21 cellular contexts compared by ENCODE assay signal in the genomic region with DNA sequence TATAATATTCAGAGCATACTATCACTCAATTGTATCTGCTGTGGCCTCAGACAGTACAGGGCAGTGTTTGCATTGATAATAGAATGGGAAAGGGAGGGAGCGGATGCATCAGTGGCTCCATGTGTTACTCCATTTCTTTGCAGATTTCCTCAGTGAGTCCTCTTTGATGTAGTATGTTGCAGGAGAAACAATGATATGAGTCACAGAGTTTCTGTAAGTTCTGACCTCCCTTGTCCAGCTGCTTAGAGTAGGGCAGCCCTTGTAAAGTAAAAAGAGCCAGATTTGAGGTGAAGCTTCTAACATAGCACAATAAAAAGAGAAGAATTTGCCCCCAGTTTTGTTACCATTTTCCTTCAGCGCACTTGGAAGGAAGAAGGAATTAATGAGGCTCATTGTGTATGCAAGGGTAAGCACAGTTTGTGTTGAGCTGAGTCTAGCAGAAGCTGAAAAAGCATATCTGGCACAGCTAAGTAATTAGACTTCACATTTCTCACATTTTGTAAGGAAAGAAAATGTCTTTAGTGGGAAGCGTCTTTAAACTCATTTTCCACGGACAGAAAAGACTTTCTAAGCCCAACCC.
DNase-seq lines count a peak whose midpoint lies in the region; ATAC-seq and TF ChIP-seq lines count a peak whose summit lies in the region.
"Had no signal": no experiment of that assay in that cellular context is flagged by ENCODE, and none has a peak within 500 bp of the region (broad histone marks: within the 10 kb centered on the region; RNA-seq: fewer than 3 reads in every experiment).

No MANE protein-coding gene starts in this region.

- peak; percentile 50 for DNase-seq in HT1080 (ENCODE audit: low read depth)
- peak; percentile 24 to 52 for DNase-seq in foreskin fibroblast
- DNase-seq in putamen (ENCODE audit: low spot score): peak; percentile 57
- no peak for DNase-seq in stimulated activated CD4-positive, alpha-beta T cell treated with anti-CD3 and anti-CD28 coated beads, Interleukin-1b, Interleukin-23, amount 100 ng/mL, for 48 hours
- no peak for DNase-seq in suprapubic skin (ENCODE audit: low spot score in 2 of 2)
- no peak for DNase-seq in activated naive CD8-positive, alpha-beta T cell treated with anti-CD3 and anti-CD28 coated beads for 36 hours
- DNase-seq: left lung; mucosa of descending colon; NCI-H1436; NCI-H748 treated with DMSO at 0.1 percent for 48 hours; Right ventricle myocardium superior; stimulated activated naive CD8-positive, alpha-beta T cell treated with anti-CD3 and anti-CD28 coated beads, Interleukin-15, Interleukin-2, amounts not matched to agents 100 U/mL and 50 U/mL, for 24 hours; transverse colon had no signal

- H3K9me3 Mint-ChIP-seq in brain: peaks cover 0 to 10% (median 3%) of the 10 kb centered on the region in 5 experiments
- H3K9me3 Mint-ChIP-seq in activated naive CD8-positive, alpha-beta T cell treated with anti-CD3 and anti-CD28 coated beads for 36 hours: peaks cover 2% of the 10 kb centered on the region
- H3K9me3 Mint-ChIP-seq: activated naive CD4-positive, alpha-beta T cell treated with anti-CD3 and anti-CD28 coated beads, Interleukin-2, amount 50 U/mL, for 24 hours; activated T-helper 1 cell treated with anti-CD3 and anti-CD28 coated beads, Interleukin-12 subunit alpha, Interleukin-12 subunit beta, Interleukin-2, Interleukin-4 antibody, amounts not matched to agents 30 ng/mL and 10 ng/mL and 1 ng/mL, durations not matched to agents 14 hours and 24 hours and 36 hours had no signal

- H3K36me3 Mint-ChIP-seq in brain: no peaks in the 10 kb centered on the region
- no peaks in the 10 kb centered on the region for H3K36me3 Mint-ChIP-seq in activated naive CD8-positive, alpha-beta T cell treated with anti-CD3 and anti-CD28 coated beads for 36 hours
- H3K36me3 Mint-ChIP-seq: activated naive CD4-positive, alpha-beta T cell treated with anti-CD3 and anti-CD28 coated beads, Interleukin-2, amount 50 U/mL, for 24 hours had no signal

- H3K4me1 ChIP-seq in suprapubic skin: no peaks in the 10 kb centered on the region
- H3K4me1 ChIP-seq: left lung, transverse colon had no signal

- peaks cover 18% of the 10 kb centered on the region for H3K4me1 Mint-ChIP-seq in brain
- no peaks in the 10 kb centered on the region for H3K4me1 Mint-ChIP-seq in activated naive CD8-positive, alpha-beta T cell treated with anti-CD3 and anti-CD28 coated beads for 36 hours
- H3K4me1 Mint-ChIP-seq: activated naive CD4-positive, alpha-beta T cell treated with anti-CD3 and anti-CD28 coated beads, Interleukin-2, amount 50 U/mL, for 24 hours had no signal

- H3K27ac Mint-ChIP-seq in brain: peak overlapping the region in 4 of 5 experiments; percentile 52 to 86 (median 69)
- no peak overlapping the region for H3K27ac Mint-ChIP-seq in activated naive CD8-positive, alpha-beta T cell treated with anti-CD3 and anti-CD28 coated beads for 36 hours
- H3K27ac Mint-ChIP-seq: activated naive CD4-positive, alpha-beta T cell treated with anti-CD3 and anti-CD28 coated beads, Interleukin-2, amount 50 U/mL, for 24 hours; activated T-helper 1 cell treated with anti-CD3 and anti-CD28 coated beads, Interleukin-12 subunit alpha, Interleukin-12 subunit beta, Interleukin-2, Interleukin-4 antibody, amounts not matched to agents 30 ng/mL and 10 ng/mL and 1 ng/mL, durations not matched to agents 14 hours and 24 hours and 36 hours; progenitor cell of endocrine pancreas had no signal

- no peak overlapping the region for H3K27ac ChIP-seq in suprapubic skin
- H3K27ac ChIP-seq: epithelial cell of prostate, left lung, skin epidermis, transverse colon had no signal

- TF ChIP-seq CTCF in brain (conservative IDR thresholded peaks at IDR 0.05) (no peak), foreskin fibroblast (IDR thresholded peaks at IDR 0.05; ENCODE audit: low read depth, low read length) (no peak), suprapubic skin (IDR thresholded peaks at IDR 0.05) (no peak)

- no peak for ATAC-seq in GM18498 (IDR thresholded peaks at IDR 0.05; ENCODE audit: unreplicated experiment)
- ATAC-seq: HepG2; left lung; mucosa of descending colon; stimulated activated naive CD8-positive, alpha-beta T cell treated with anti-CD3 and anti-CD28 coated beads, Interleukin-15, Interleukin-2, amounts not matched to agents 100 U/mL and 50 U/mL, for 24 hours had no signal

- no peak for TF ChIP-seq POLR2A in suprapubic skin (IDR thresholded peaks at IDR 0.05)

- peak overlapping the region in 2 of 5 experiments; percentile 6 to 70 for H3K4me3 Mint-ChIP-seq in brain
- no peak overlapping the region for H3K4me3 Mint-ChIP-seq in activated naive CD8-positive, alpha-beta T cell treated with anti-CD3 and anti-CD28 coated beads for 36 hours
- H3K4me3 Mint-ChIP-seq: activated naive CD4-positive, alpha-beta T cell treated with anti-CD3 and anti-CD28 coated beads, Interleukin-2, amount 50 U/mL, for 24 hours; activated T-helper 1 cell treated with anti-CD3 and anti-CD28 coated beads, Interleukin-12 subunit alpha, Interleukin-12 subunit beta, Interleukin-2, Interleukin-4 antibody, amounts not matched to agents 30 ng/mL and 10 ng/mL and 1 ng/mL, durations not matched to agents 14 hours and 24 hours and 36 hours had no signal

- WGBS in suprapubic skin: 84% methylated on average over 4 of the region's 4 CpGs

- no peak for TF ChIP-seq EP300 in suprapubic skin (IDR thresholded peaks at IDR 0.05)

- no peaks in the 10 kb centered on the region for H3K27me3 ChIP-seq in suprapubic skin
- H3K27me3 ChIP-seq: left lung, transverse colon had no signal

- H3K9me3 ChIP-seq in suprapubic skin: no peaks in the 10 kb centered on the region
- H3K9me3 ChIP-seq: left lung, mucosa of descending colon, transverse colon had no signal

- H3K4me3 ChIP-seq in foreskin fibroblast (ENCODE audit: low read depth in 1 of 2, low read length in 2 of 2) (no peak overlapping the region), suprapubic skin (no peak overlapping the region)
- H3K4me3 ChIP-seq: left lung, mucosa of descending colon, skin epidermis, transverse colon had no signal

- no peaks in the 10 kb centered on the region for H3K27me3 Mint-ChIP-seq in brain
- no peaks in the 10 kb centered on the region for H3K27me3 Mint-ChIP-seq in activated naive CD8-positive, alpha-beta T cell treated with anti-CD3 and anti-CD28 coated beads for 36 hours
- H3K27me3 Mint-ChIP-seq: activated naive CD4-positive, alpha-beta T cell treated with anti-CD3 and anti-CD28 coated beads, Interleukin-2, amount 50 U/mL, for 24 hours; progenitor cell of endocrine pancreas had no signal

- H3K36me3 ChIP-seq in suprapubic skin: no peaks in the 10 kb centered on the region
- H3K36me3 ChIP-seq: left lung, transverse colon had no signal

Comparison
In these comparisons a context has a peak if more than half of its experiments do, and no peak if none do; other contexts are left out.
1. DNase-seq: peak in HT1080 (single experiment), foreskin fibroblast (2 of 2) and putamen (single experiment); none in stimulated activated CD4-positive, alpha-beta T cell treated with anti-CD3 and anti-CD28 coated beads, Interleukin-1b, Interleukin-23, amount 100 ng/mL, for 48 hours (single experiment), suprapubic skin (0 of 2) and activated naive CD8-positive, alpha-beta T cell treated with anti-CD3 and anti-CD28 coated beads for 36 hours (single experiment).